In genomic region chr15:60651155-60651554, GRCh38 we compare ENCODE assay signal across 1 cellular context.
TF ChIP-seq lines count a peak whose summit lies in the region.

No MANE protein-coding gene starts in this region.

TF ChIP-seq in HepG2, 621 proteins besides CTCF, POLR2A, EP300 and RAD21 (continued from another document and continues in another):
- TF ChIP-seq ZXDC (CRISPR knock-in tag; IDR thresholded peaks at IDR 0.05) (no peak), FOXA3 (CRISPR knock-in tag; IDR thresholded peaks at IDR 0.05) (peak; percentile 90), ZNF619 (CRISPR knock-in tag; IDR thresholded peaks at IDR 0.05) (no peak), ZNF513 (CRISPR knock-in tag; conservative IDR thresholded peaks at IDR 0.05) (no peak), RARA (CRISPR knock-in tag; IDR thresholded peaks at IDR 0.05) (peak; percentile 10; the same call in 1 of the 2 replicates), TSC22D2 (CRISPR knock-in tag; IDR thresholded peaks at IDR 0.05; ENCODE audit: borderline replicate concordance) (no peak), PITX1 (CRISPR knock-in tag; IDR thresholded peaks at IDR 0.05) (0 out of 2 replicates have a peak, but pooled peaks have one; percentile 22), FOXO4 (CRISPR knock-in tag; conservative IDR thresholded peaks at IDR 0.05) (no peak), SNRNP70 (IDR thresholded peaks at IDR 0.05; ENCODE audit: low read depth, low read length) (no peak), ZNF503 (CRISPR knock-in tag; IDR thresholded peaks at IDR 0.05) (no peak), XBP1 (CRISPR knock-in tag; IDR thresholded peaks at IDR 0.05) (no peak), HNF1A (IDR thresholded peaks at IDR 0.05; ENCODE audit: low read depth) (0 out of 2 replicates have a peak, but pooled peaks have one; percentile 15), HNF1A (CRISPR knock-in tag; IDR thresholded peaks at IDR 0.05; ENCODE audit: borderline replicate concordance) (no peak), IKZF5 (CRISPR knock-in tag; IDR thresholded peaks at IDR 0.05) (no peak), MEIS1 (CRISPR knock-in tag; IDR thresholded peaks at IDR 0.05; ENCODE audit: borderline replicate concordance) (no peak), NFE2 (CRISPR knock-in tag; IDR thresholded peaks at IDR 0.05) (no peak), FOXP1 (IDR thresholded peaks at IDR 0.05) (no peak), FOXP1 (CRISPR knock-in tag; IDR thresholded peaks at IDR 0.05) (0 out of 2 replicates have a peak, but pooled peaks have one; percentile 21), ZBTB14 (CRISPR knock-in tag; IDR thresholded peaks at IDR 0.05) (no peak), KAT8 (CRISPR knock-in tag; IDR thresholded peaks at IDR 0.05) (no peak), ZFP90 (CRISPR knock-in tag; IDR thresholded peaks at IDR 0.05; ENCODE audit: borderline replicate concordance) (no peak), TEF (CRISPR knock-in tag; IDR thresholded peaks at IDR 0.05) (no peak), PHB2 (IDR thresholded peaks at IDR 0.05; ENCODE audit: partially characterized antibody) (no peak), HMGXB3 (CRISPR knock-in tag; IDR thresholded peaks at IDR 0.05; ENCODE audit: borderline replicate concordance) (no peak), AHR (CRISPR knock-in tag; IDR thresholded peaks at IDR 0.05) (no peak), SRSF9 (IDR thresholded peaks at IDR 0.05; ENCODE audit: borderline replicate concordance, insufficient read depth, low read depth, low read length, poor library complexity, severe bottlenecking) (no peak), SAP130 (CRISPR knock-in tag; IDR thresholded peaks at IDR 0.05; ENCODE audit: low read depth) (0 out of 2 replicates have a peak, but pooled peaks have one; percentile 14), NBN (conservative IDR thresholded peaks at IDR 0.05) (no peak), ZBTB20 (CRISPR knock-in tag; IDR thresholded peaks at IDR 0.05; ENCODE audit: borderline replicate concordance, low read depth) (peak; percentile 43; the same call in 1 of the 2 replicates), TEAD3 (CRISPR knock-in tag; optimal IDR thresholded peaks at IDR 0.05; ENCODE audit: borderline replicate concordance) (peak; percentile 63), HHEX (CRISPR knock-in tag; IDR thresholded peaks at IDR 0.05) (peak; percentile 40; the same call in 1 of the 2 replicates), ARID5B (CRISPR knock-in tag; IDR thresholded peaks at IDR 0.05) (peak; percentile 58)
